Comparison of ENCODE assay signal across 30 cellular contexts in genomic region chr16:804193-805048, GRCh38. TPM values are rescaled to one million over a fixed set of nuclear protein-coding genes. Genes with fewer than 3 reads are reported as not detected.
DNase-seq lines count a peak whose midpoint lies in the region; ATAC-seq and TF ChIP-seq lines count a peak whose summit lies in the region.
"Had no signal": no experiment of that assay in that cellular context is flagged by ENCODE, and none has a peak within 500 bp of the region (broad histone marks: within the 10 kb centered on the region; RNA-seq: fewer than 3 reads in every experiment).

No MANE protein-coding gene starts in this region.

- peak overlapping the region; percentile 46 for H3K27ac ChIP-seq in thymus (ENCODE audit: low read depth)
- no peak overlapping the region for H3K27ac ChIP-seq in gastrocnemius medialis
- H3K27ac ChIP-seq: ascending aorta, cardiac muscle cell, coronary artery, epithelial cell of prostate, prostate gland, right lobe of liver, transverse colon had no signal

- TF ChIP-seq POLR2A in gastrocnemius medialis (IDR thresholded peaks at IDR 0.05), result no peak

- H3K36me3 ChIP-seq in thymus (ENCODE audit: control insufficient read depth, insufficient read depth) (no peaks in the 10 kb centered on the region), gastrocnemius medialis (no peaks in the 10 kb centered on the region)
- H3K36me3 ChIP-seq: ascending aorta, cardiac muscle cell, prostate gland, right lobe of liver, transverse colon had no signal

- 80% methylated on average over 33 of the region's 33 CpGs for WGBS in thymus

- H3K4me3 Mint-ChIP-seq in activated T-cell treated with anti-CD3 and anti-CD28 coated beads, Interleukin-2, amount 50 U/mL, for 4 hours, result peak overlapping the region; percentile 21
- H3K4me3 Mint-ChIP-seq: activated CD8-positive, alpha-beta T cell treated with anti-CD3 and anti-CD28 coated beads, Interleukin-2, amount 10 ng/mL, durations not matched to agents 7 days and 5 days; memory B cell had no signal

- TF ChIP-seq CTCF in gastrocnemius medialis (IDR thresholded peaks at IDR 0.05 in 4 of 5, conservative IDR thresholded peaks at IDR 0.05 in 1 of 5), result no peak

- H3K27me3 ChIP-seq in thymus (ENCODE audit: control insufficient read depth, insufficient read depth) (peaks cover 22% of the 10 kb centered on the region), gastrocnemius medialis (peaks cover 49 to 65% (median 52%) of the 10 kb centered on the region in 3 donors)
- H3K27me3 ChIP-seq: right lobe of liver had no signal

- no peak for ATAC-seq in activated T-cell treated with anti-CD3 and anti-CD28 coated beads, Interleukin-2, amount 50 U/mL, for 4 hours
- no peak for ATAC-seq in gastrocnemius medialis
- ATAC-seq in HG03442 (IDR thresholded peaks at IDR 0.05; ENCODE audit: unreplicated experiment), result no peak
- ATAC-seq: activated CD8-positive, alpha-beta T cell treated with anti-CD3 and anti-CD28 coated beads, Interleukin-2, amount 10 ng/mL, durations not matched to agents 7 days and 5 days; left lobe of liver; right lobe of liver; Right ventricle myocardium inferior had no signal

- H3K9me3 Mint-ChIP-seq in activated T-cell treated with anti-CD3 and anti-CD28 coated beads, Interleukin-2, amount 50 U/mL, for 4 hours, result no peaks in the 10 kb centered on the region
- H3K9me3 Mint-ChIP-seq: memory B cell had no signal

- in situ Hi-C loops in gastrocnemius medialis (cut with MboI; ENCODE audit: low sequenced_read_pairs in 4 of 4), result loop anchor here in 1 of 4 donors (25.0 kb wide), 1 partner anchor 258 kb away; the partner anchor contains the start of gene SSTR5

- H3K4me3 ChIP-seq in thymus (ENCODE audit: low read length) (no peak overlapping the region), gastrocnemius medialis (no peak overlapping the region)
- H3K4me3 ChIP-seq: ascending aorta, cardiac muscle cell, coronary artery, prostate gland, right lobe of liver, transverse colon had no signal

- H3K27me3 Mint-ChIP-seq in activated T-cell treated with anti-CD3 and anti-CD28 coated beads, Interleukin-2, amount 50 U/mL, for 4 hours (ENCODE audit: low read depth), result peaks cover 11% of the 10 kb centered on the region
- H3K27me3 Mint-ChIP-seq: memory B cell had no signal

- intact Hi-C loops in gastrocnemius medialis (cut with DNase I; ENCODE audit: low total_unique reads), result no loop called here

- no peaks in the 10 kb centered on the region for H3K9me3 ChIP-seq in thymus (ENCODE audit: control insufficient read depth)
- no peaks in the 10 kb centered on the region for H3K9me3 ChIP-seq in gastrocnemius medialis
- H3K9me3 ChIP-seq: ascending aorta, prostate gland, right lobe of liver, transverse colon had no signal

- peaks cover 10% of the 10 kb centered on the region for H3K4me1 Mint-ChIP-seq in activated T-cell treated with anti-CD3 and anti-CD28 coated beads, Interleukin-2, amount 50 U/mL, for 4 hours (ENCODE audit: low read depth)

- H3K36me3 Mint-ChIP-seq in activated T-cell treated with anti-CD3 and anti-CD28 coated beads, Interleukin-2, amount 50 U/mL, for 4 hours (ENCODE audit: insufficient read depth), result no peaks in the 10 kb centered on the region
- H3K36me3 Mint-ChIP-seq: memory B cell had no signal

- H3K4me1 ChIP-seq in thymus (ENCODE audit: control insufficient read depth, insufficient read depth, low read length), result peaks cover 33% of the 10 kb centered on the region
- H3K4me1 ChIP-seq in gastrocnemius medialis, result no peaks in the 10 kb centered on the region
- H3K4me1 ChIP-seq: prostate gland had no signal

- no peak for DNase-seq in activated T-cell treated with anti-CD3 and anti-CD28 coated beads, Interleukin-2, amount 50 U/mL, for 4 hours
- DNase-seq in activated T-cell treated with anti-CD3 and anti-CD28 coated beads for 4 hours (no peak), NCI-H69 (lab: John Stamatoyannopoulos, UW) (peak; percentile 55), iPS-NIHi11 (ENCODE audit: low spot score) (peak; percentile 6), gastrocnemius medialis (no peak)
- DNase-seq: activated CD8-positive, alpha-beta T cell treated with anti-CD3 and anti-CD28 coated beads, Interleukin-2, amount 10 ng/mL, durations not matched to agents 7 days and 5 days; activated gamma-delta T cell; DMS79 treated with DMSO at 0.1 percent for 48 hours; effector memory CD4-positive, alpha-beta T cell; GF-D8; NCI-H1092; NCI-H1694; nucleus accumbens; right lobe of liver; transverse colon had no signal

RNA-seq across cellular contexts. Expression of gene GNG13, which starts 3.9 kb away (rescaled TPM):
- total RNA-seq in activated T-cell treated with anti-CD3 and anti-CD28 coated beads, Interleukin-2, amount 50 U/mL, for 4 hours, result not detected
- polyA plus RNA-seq in thymus, result 0.55 TPM
- not detected for total RNA-seq in gastrocnemius medialis
- total RNA-seq: activated CD8-positive, alpha-beta T cell treated with anti-CD3 and anti-CD28 coated beads, Interleukin-2, amount 10 ng/mL, durations not matched to agents 7 days and 5 days; ascending aorta; cardiac muscle cell; glomerular endothelial cell; H1; HT1080; left lobe of liver; prostate gland; right lobe of liver; Right ventricle myocardium inferior had no signal
- polyA plus RNA-seq: AG04450, BJ, H1 had no signal

RNA-seq across cellular contexts. Expression of gene CHTF18, which starts 16.0 kb away (rescaled TPM):
- total RNA-seq in activated T-cell treated with anti-CD3 and anti-CD28 coated beads, Interleukin-2, amount 50 U/mL, for 4 hours, result 100 to 1,000 TPM; 138 to 171 (median 161) TPM
- 38.8 TPM for polyA plus RNA-seq in thymus
- 1 to 10 TPM in 2 of 4 donors, under 1 TPM in 2; 0.44 to 5.8 (median 3.1) TPM for total RNA-seq in gastrocnemius medialis

RNA-seq across cellular contexts. Expression of gene RPUSD1, which starts 16.2 kb away (rescaled TPM):
- total RNA-seq in activated T-cell treated with anti-CD3 and anti-CD28 coated beads, Interleukin-2, amount 50 U/mL, for 4 hours, result 10 to 100 TPM; 72.3 to 99.0 (median 75.1) TPM
- 20.9 TPM for polyA plus RNA-seq in thymus
- 10 to 100 TPM in 2 of 4 donors, 1 to 10 TPM in 2; 7.8 to 23.8 (median 15.2) TPM for total RNA-seq in gastrocnemius medialis

RNA-seq across cellular contexts. Expression of gene MSLN, which starts 43.9 kb away (rescaled TPM):
- under 1 TPM in 1 of 3 donors, not detected in 2; 0.08 TPM for total RNA-seq in activated T-cell treated with anti-CD3 and anti-CD28 coated beads, Interleukin-2, amount 50 U/mL, for 4 hours
- 2.6 TPM for polyA plus RNA-seq in thymus
- total RNA-seq in gastrocnemius medialis, result not detected
- total RNA-seq: activated CD8-positive, alpha-beta T cell treated with anti-CD3 and anti-CD28 coated beads, Interleukin-2, amount 10 ng/mL, durations not matched to agents 7 days and 5 days; HT1080 had no signal
- polyA plus RNA-seq: cardiac muscle cell had no signal

Comparison
In these comparisons a context has a peak if more than half of its experiments do, and no peak if none do; other contexts are left out.
1. DNase-seq: peak in NCI-H69 (single experiment) and iPS-NIHi11 (single experiment); none in activated T-cell treated with anti-CD3 and anti-CD28 coated beads, Interleukin-2, amount 50 U/mL, for 4 hours (single experiment), activated T-cell treated with anti-CD3 and anti-CD28 coated beads for 4 hours (single experiment) and gastrocnemius medialis (0 of 2).
2. RNA of gene CHTF18, which starts 16.0 kb away (total RNA-seq): 138 to 171 TPM in activated T-cell treated with anti-CD3 and anti-CD28 coated beads, Interleukin-2, amount 50 U/mL, for 4 hours; 0.44 to 5.8 TPM in gastrocnemius medialis; every median in the first group is over 10 times any median in the second.